Comparison of ENCODE assay signal across 27 cellular contexts in genomic region chr14:49489341-49489740, GRCh38.
"Had no signal": no experiment of that assay in that cellular context is flagged by ENCODE, and none has a peak within 500 bp of the region (broad histone marks: within the 10 kb centered on the region; RNA-seq: fewer than 3 reads in every experiment).

No MANE protein-coding gene starts in this region.

- ATAC-seq: esophagus mucosa; gastrocnemius medialis; heart right ventricle; left cardiac atrium; left lung; left ventricle myocardium superior; lower lobe of right lung; naive thymus-derived CD8-positive, alpha-beta T cell had no signal

- H3K36me3 ChIP-seq: esophagus squamous epithelium, gastrocnemius medialis, heart right ventricle, left lung, lower lobe of right lung had no signal

- H3K27me3 ChIP-seq: gastrocnemius medialis, left lung had no signal

- H3K27ac Mint-ChIP-seq: mesothelial cell of epicardium had no signal

- H3K4me3 Mint-ChIP-seq: mesothelial cell of epicardium had no signal

- H3K9me3 ChIP-seq: esophagus squamous epithelium, gastrocnemius medialis, heart right ventricle, left lung, lower lobe of right lung, mucosa of descending colon had no signal

- H3K27ac ChIP-seq: coronary artery, dorsolateral prefrontal cortex, epithelial cell of prostate, esophagus squamous epithelium, gastrocnemius medialis, heart right ventricle, left lung, lower lobe of right lung had no signal

- H3K36me3 Mint-ChIP-seq: mesothelial cell of epicardium; naive B cell; naive thymus-derived CD8-positive, alpha-beta T cell had no signal

- H3K4me1 Mint-ChIP-seq: mesothelial cell of epicardium; naive thymus-derived CD8-positive, alpha-beta T cell had no signal

- H3K4me3 ChIP-seq: coronary artery, dorsolateral prefrontal cortex, esophagus squamous epithelium, gastrocnemius medialis, heart right ventricle, left lung, lower lobe of right lung, mucosa of descending colon had no signal

- DNase-seq: dermis blood vessel endothelial cell; dorsolateral prefrontal cortex; effector CD4-positive, alpha-beta T cell; effector memory CD4-positive, alpha-beta T cell; erythroblast; esophagus squamous epithelium; foreskin fibroblast; foreskin melanocyte; gastrocnemius medialis; glutamatergic neuron; head of caudate nucleus; heart right ventricle; hippocampal formation; left cardiac atrium; left lung; left ventricle myocardium superior; lower lobe of right lung; mesenchymal stem cell; mucosa of descending colon; naive B cell; naive thymus-derived CD8-positive, alpha-beta T cell had no signal

- H3K4me1 ChIP-seq: esophagus squamous epithelium, gastrocnemius medialis, heart right ventricle, left lung, lower lobe of right lung had no signal

- FAIRE-seq: islet of Langerhans, keratinocyte had no signal
